ENCODE assay signal across 8 cellular contexts in the genomic region with DNA sequence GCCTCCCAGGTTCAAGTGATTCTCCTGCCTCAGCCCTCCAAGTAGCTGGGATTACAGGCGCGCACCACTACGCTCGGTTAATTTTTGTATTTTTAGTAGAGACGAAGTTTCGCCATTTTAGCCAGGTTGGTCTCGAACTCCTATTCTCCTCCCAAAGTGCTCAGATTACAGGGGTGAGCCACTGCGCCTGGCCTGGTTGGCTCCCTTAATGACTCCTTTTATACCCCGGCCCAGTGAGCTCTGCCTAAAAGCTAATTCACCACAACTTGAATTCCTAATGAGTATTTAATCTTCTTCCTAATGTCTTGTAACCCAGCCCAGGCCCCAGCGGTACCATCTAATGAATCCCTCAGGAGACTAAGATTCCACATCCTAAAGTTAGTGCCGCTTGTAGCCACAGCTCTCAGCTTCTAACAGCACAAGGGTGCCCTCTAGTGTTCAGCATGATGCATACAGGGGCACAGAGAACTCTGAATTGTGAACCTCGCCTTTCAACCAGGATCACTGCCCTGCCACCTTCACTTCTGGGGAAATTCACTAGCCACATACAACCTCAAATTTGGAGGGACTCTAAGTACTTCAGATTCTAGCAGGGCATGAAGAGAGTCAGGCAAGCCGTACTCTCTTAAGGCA.
DNase-seq lines count a peak whose midpoint lies in the region; ATAC-seq and TF ChIP-seq lines count a peak whose summit lies in the region.

No MANE protein-coding gene starts in this region.

- TF ChIP-seq CTCF in esophagus squamous epithelium (IDR thresholded peaks at IDR 0.05), result peak; percentile 39 to 75 (median 66)
- TF ChIP-seq CTCF in nephron progenitor cell (IDR thresholded peaks at IDR 0.05), result peak; percentile 91

- H3K36me3 ChIP-seq in esophagus squamous epithelium, result no peaks in the 10 kb centered on the region

- H3K27me3 Mint-ChIP-seq in activated CD8-positive, alpha-beta memory T cell treated with anti-CD3 and anti-CD28 coated beads, Interleukin-2, amount 10 ng/mL, durations not matched to agents 7 days and 5 days, result no peaks in the 10 kb centered on the region
- peaks cover 3% of the 10 kb centered on the region for H3K27me3 Mint-ChIP-seq in nephron progenitor cell (ENCODE audit: low read depth, poor library complexity)

- H3K27ac Mint-ChIP-seq in activated CD8-positive, alpha-beta memory T cell treated with anti-CD3 and anti-CD28 coated beads, Interleukin-2, amount 10 ng/mL, durations not matched to agents 7 days and 5 days, result no peak overlapping the region
- no peak overlapping the region for H3K27ac Mint-ChIP-seq in nephron progenitor cell

- no peak overlapping the region for H3K4me3 Mint-ChIP-seq in activated CD8-positive, alpha-beta memory T cell treated with anti-CD3 and anti-CD28 coated beads, Interleukin-2, amount 10 ng/mL, durations not matched to agents 7 days and 5 days
- H3K4me3 Mint-ChIP-seq in nephron progenitor cell, result no peak overlapping the region

- H3K4me1 ChIP-seq in esophagus squamous epithelium, result no peaks in the 10 kb centered on the region

- intact Hi-C loops in esophagus squamous epithelium (cut with DNase I), result no loop called here

- H3K4me1 Mint-ChIP-seq in activated CD8-positive, alpha-beta memory T cell treated with anti-CD3 and anti-CD28 coated beads, Interleukin-2, amount 10 ng/mL, durations not matched to agents 7 days and 5 days, result no peaks in the 10 kb centered on the region
- no peaks in the 10 kb centered on the region for H3K4me1 Mint-ChIP-seq in nephron progenitor cell

- no peak overlapping the region for H3K4me3 ChIP-seq in esophagus squamous epithelium

- peaks cover 0 to 2% (median 0%) of the 10 kb centered on the region in 4 donors for H3K27me3 ChIP-seq in esophagus squamous epithelium

- ATAC-seq in GM19025 (IDR thresholded peaks at IDR 0.05; ENCODE audit: low read depth, unreplicated experiment) (peak; percentile 66), HG03354 (IDR thresholded peaks at IDR 0.05; ENCODE audit: poor library complexity, severe bottlenecking, unreplicated experiment) (peak; percentile 94)
- peak; percentile 63 for ATAC-seq in activated CD8-positive, alpha-beta memory T cell treated with anti-CD3 and anti-CD28 coated beads, Interleukin-2, amount 10 ng/mL, durations not matched to agents 7 days and 5 days

- H3K9me3 Mint-ChIP-seq in activated CD8-positive, alpha-beta memory T cell treated with anti-CD3 and anti-CD28 coated beads, Interleukin-2, amount 10 ng/mL, durations not matched to agents 7 days and 5 days (ENCODE audit: low read depth), result no peaks in the 10 kb centered on the region
- no peaks in the 10 kb centered on the region for H3K9me3 Mint-ChIP-seq in nephron progenitor cell

- no peak overlapping the region for H3K27ac ChIP-seq in esophagus squamous epithelium

- no peak for TF ChIP-seq POLR2A in esophagus squamous epithelium (IDR thresholded peaks at IDR 0.05)

- CTCF ChIA-PET in activated CD8-positive, alpha-beta memory T cell treated with anti-CD3 and anti-CD28 coated beads, Interleukin-2, amount 10 ng/mL, durations not matched to agents 7 days and 5 days (lab: Charles Lee), result interaction anchor here (0.7 to 1.1 kb wide), 2 partner anchors 8 to 12 kb away, joined by 3 to 5 read pairs; no protein-coding TSS in a partner anchor

- peak; percentile 26 for DNase-seq in COLO668 (lab: John Stamatoyannopoulos, UW; ENCODE audit: unreplicated experiment)
- DNase-seq in NCI-H748 (lab: John Stamatoyannopoulos, UW; ENCODE audit: unreplicated experiment), result peak; percentile 69
- peak; percentile 47 for DNase-seq in activated CD8-positive, alpha-beta memory T cell treated with anti-CD3 and anti-CD28 coated beads, Interleukin-2, amount 10 ng/mL, durations not matched to agents 7 days and 5 days
- no peak for DNase-seq in esophagus squamous epithelium (lab: John Stamatoyannopoulos, UW)
- peak; percentile 76 for DNase-seq in nephron progenitor cell
- no peak for DNase-seq in mesenteric fat pad (ENCODE audit: low spot score)

- no peaks in the 10 kb centered on the region for H3K9me3 ChIP-seq in esophagus squamous epithelium

- 56 to 73% methylated on average over 7 to 11 of the region's 13 CpGs for WGBS in esophagus squamous epithelium, 2 donors

- no peaks in the 10 kb centered on the region for H3K36me3 Mint-ChIP-seq in activated CD8-positive, alpha-beta memory T cell treated with anti-CD3 and anti-CD28 coated beads, Interleukin-2, amount 10 ng/mL, durations not matched to agents 7 days and 5 days
- no peaks in the 10 kb centered on the region for H3K36me3 Mint-ChIP-seq in nephron progenitor cell (ENCODE audit: low read depth)

Comparison
In these comparisons a context has a peak if more than half of its experiments do, and no peak if none do; other contexts are left out.
1. DNase-seq: peak in COLO668 (single experiment), NCI-H748 (single experiment), activated CD8-positive, alpha-beta memory T cell treated with anti-CD3 and anti-CD28 coated beads, Interleukin-2, amount 10 ng/mL, durations not matched to agents 7 days and 5 days (single experiment) and nephron progenitor cell (single experiment); none in esophagus squamous epithelium (single experiment) and mesenteric fat pad (single experiment).
2. Peak in every context shown above with its lines, with median percentiles within 50 percentile points of each other: ATAC-seq.